In the genomic region with DNA sequence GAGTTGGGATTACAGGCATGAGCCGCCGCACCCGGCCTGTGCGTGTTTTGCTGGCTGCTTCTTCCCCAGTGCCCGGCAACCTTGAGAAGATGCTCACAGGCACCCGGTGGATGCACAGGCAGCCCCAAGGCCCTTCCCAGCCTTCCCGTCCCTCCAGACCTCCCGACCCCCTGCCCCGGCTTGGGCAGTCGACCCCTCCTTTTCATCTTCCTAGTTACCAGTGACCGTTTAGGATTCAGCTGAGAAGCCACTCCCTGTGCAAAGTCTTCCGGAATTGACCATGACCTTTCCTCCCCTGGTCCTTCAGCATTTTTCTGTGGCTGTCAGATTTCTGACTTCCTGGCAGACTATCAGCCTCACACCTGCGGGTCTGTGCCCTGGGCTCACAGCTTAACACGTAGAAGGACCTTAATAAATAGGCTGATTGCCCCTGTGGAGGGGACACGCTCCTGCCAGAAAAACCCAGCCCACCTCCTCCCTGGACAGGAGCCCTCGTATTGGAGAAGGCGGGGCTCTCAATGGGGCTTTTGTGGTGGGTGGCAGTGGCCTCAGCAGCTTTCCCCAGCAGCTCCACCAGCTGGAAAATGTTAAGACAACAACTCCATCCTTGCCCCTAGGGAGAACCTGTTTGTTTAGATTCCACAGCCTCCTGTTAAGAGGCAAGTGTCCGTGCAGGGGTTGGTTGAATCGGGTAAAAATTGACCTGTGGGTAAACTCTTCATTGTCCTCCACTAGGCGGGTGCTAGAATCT, we compare ENCODE assay signal across 1 cellular context.
TF ChIP-seq lines count a peak whose summit lies in the region.

No MANE protein-coding gene starts in this region.

TF ChIP-seq in IMR-90, 13 proteins besides CTCF, POLR2A, EP300 and RAD21 (continued from another document):
- TF ChIP-seq MXI1 (IDR thresholded peaks at IDR 0.05; ENCODE audit: borderline replicate concordance, low read depth, low read length) (no peak), MAFK (IDR thresholded peaks at IDR 0.05; ENCODE audit: low read depth, low read length) (no peak), CHD1 (IDR thresholded peaks at IDR 0.05; ENCODE audit: low read depth, low read length) (no peak), RCOR1 (IDR thresholded peaks at IDR 0.05; ENCODE audit: insufficient replicate concordance, low read length) (no peak), MAZ (IDR thresholded peaks at IDR 0.05; ENCODE audit: borderline replicate concordance, low read depth, low read length) (no peak), SMC3 (IDR thresholded peaks at IDR 0.05; ENCODE audit: low read depth, low read length) (no peak), FOS (IDR thresholded peaks at IDR 0.05; ENCODE audit: low read depth, low read length) (no peak)
- TF ChIP-seq, protein P1, sequence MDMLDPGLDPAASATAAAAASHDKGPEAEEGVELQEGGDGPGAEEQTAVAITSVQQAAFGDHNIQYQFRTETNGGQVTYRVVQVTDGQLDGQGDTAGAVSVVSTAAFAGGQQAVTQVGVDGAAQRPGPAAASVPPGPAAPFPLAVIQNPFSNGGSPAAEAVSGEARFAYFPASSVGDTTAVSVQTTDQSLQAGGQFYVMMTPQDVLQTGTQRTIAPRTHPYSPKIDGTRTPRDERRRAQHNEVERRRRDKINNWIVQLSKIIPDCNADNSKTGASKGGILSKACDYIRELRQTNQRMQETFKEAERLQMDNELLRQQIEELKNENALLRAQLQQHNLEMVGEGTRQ (IDR thresholded peaks at IDR 0.05; ENCODE audit: low read depth, low read length): no peak
